11 cellular contexts compared by ENCODE assay signal in the genomic region with DNA sequence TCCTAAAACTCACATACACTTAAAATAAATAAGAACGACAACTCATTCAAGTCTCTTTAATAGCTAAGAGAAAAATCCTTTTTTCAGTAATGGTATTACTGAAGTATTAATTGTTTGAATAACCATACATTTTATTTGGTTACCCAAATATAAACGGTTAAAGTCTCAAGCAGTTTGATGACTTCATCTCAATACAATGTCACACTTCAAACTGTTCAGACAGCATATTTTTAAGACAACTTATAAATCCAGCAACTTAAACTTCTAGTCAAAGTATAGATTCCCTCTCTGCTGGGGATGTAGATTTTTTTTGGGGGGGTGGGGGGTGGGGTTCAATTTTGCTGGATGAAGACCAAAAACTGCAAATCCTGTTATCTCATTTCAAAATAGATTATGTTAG. TPM values are rescaled to one million over a fixed set of nuclear protein-coding genes. Genes with fewer than 3 reads are reported as not detected.
DNase-seq lines count a peak whose midpoint lies in the region; ATAC-seq and TF ChIP-seq lines count a peak whose summit lies in the region.
"Had no signal": no experiment of that assay in that cellular context is flagged by ENCODE, and none has a peak within 500 bp of the region (broad histone marks: within the 10 kb centered on the region; RNA-seq: fewer than 3 reads in every experiment).

No MANE protein-coding gene starts in this region.

- in situ Hi-C loops in brain microvascular endothelial cell (cut with HindIII; ENCODE audit: low pct_ligation_motif_present, low sequenced_read_pairs) (no loop called here), GM13977 (cut with MboI; ENCODE audit: low pct_unique_long_range_greater_than_20kb, low sequenced_read_pairs, unreplicated experiment) (no loop called here)

- H3K9me3 ChIP-seq in A673 (ENCODE audit: low read depth, low read length, poor library complexity, severe bottlenecking) (no peaks in the 10 kb centered on the region), HUES6 (ENCODE audit: control insufficient read depth, insufficient read depth, low read depth, low read length) (no peaks in the 10 kb centered on the region), left lung (no peaks in the 10 kb centered on the region)

- no peak overlapping the region for H3K9ac ChIP-seq in HUES6 (ENCODE audit: low read length)

- H3K27me3 ChIP-seq in A673 (replicated peaks; ENCODE audit: insufficient read depth, low read depth, low read length, poor library complexity) (no peaks in the 10 kb centered on the region), HUES6 (ENCODE audit: control insufficient read depth, insufficient read depth, low read length) (no peaks in the 10 kb centered on the region), brain microvascular endothelial cell (replicated peaks) (no peaks in the 10 kb centered on the region), left lung (no peaks in the 10 kb centered on the region)

- CTCF ChIA-PET in A673 (lab: Charles Lee): no interaction called here

- ATAC-seq in left lung (peak; percentile 39), HG03280 (IDR thresholded peaks at IDR 0.05; ENCODE audit: unreplicated experiment) (no peak)

- no peak overlapping the region for H3K4me3 ChIP-seq in A673 (ENCODE audit: low read depth, low read length, poor library complexity, severe bottlenecking)
- H3K4me3 ChIP-seq in HUES6 (ENCODE audit: low read depth, low read length): no peak overlapping the region
- H3K4me3 ChIP-seq in brain microvascular endothelial cell (ENCODE audit: low read depth, low read length): no peak overlapping the region
- H3K4me3 ChIP-seq in left lung: no peak overlapping the region

- no peak for DNase-seq in A673 (ENCODE audit: low spot score)
- no peak for DNase-seq in brain microvascular endothelial cell
- no peak for DNase-seq in left lung
- DNase-seq in activated effector memory CD4-positive, alpha-beta T cell treated with anti-CD3 and anti-CD28 coated beads, Interleukin-2, amount 50 U/mL, for 16 hours: no peak
- no peak for DNase-seq in GM13977 (ENCODE audit: low spot score)
- no peak for DNase-seq in activated T-cell treated with anti-CD3 and anti-CD28 coated beads, Interleukin-2, amount 50 U/mL, for 48 hours
- DNase-seq: KG1; NCI-H2171 treated with DMSO at 0.1 percent for 48 hours; stimulated activated CD4-positive, alpha-beta T cell treated with anti-CD3 and anti-CD28 coated beads, Interleukin-4, amount 100 ng/mL, for 4 hours had no signal

- peak overlapping the region; percentile 39 for H3K27ac ChIP-seq in A673 (ENCODE audit: low read depth, low read length, poor library complexity, severe bottlenecking)
- peak overlapping the region; percentile 12; the same call in 1 of the 2 replicates for H3K27ac ChIP-seq in HUES6 (ENCODE audit: low read depth, low read length)
- peak overlapping the region; percentile 87 for H3K27ac ChIP-seq in brain microvascular endothelial cell
- H3K27ac ChIP-seq in left lung: peak overlapping the region in 1 of 2 donors; percentile 74

- no TSS peak for BruUV-seq in A673 (replicated peaks; lab: Mats Ljungman, UMichigan)

- H3K4me1 ChIP-seq in A673 (ENCODE audit: insufficient read depth, low read length, poor library complexity, severe bottlenecking): peaks cover 31% of the 10 kb centered on the region
- peaks cover 56% of the 10 kb centered on the region for H3K4me1 ChIP-seq in HUES6 (ENCODE audit: control insufficient read depth, insufficient read depth, low read length)
- peaks cover 12 to 45% of the 10 kb centered on the region in 2 donors for H3K4me1 ChIP-seq in left lung

- H3K36me3 ChIP-seq in A673 (ENCODE audit: insufficient read depth, low read length, poor library complexity, severe bottlenecking) (no peaks in the 10 kb centered on the region), HUES6 (ENCODE audit: control insufficient read depth, insufficient read depth, low read length) (no peaks in the 10 kb centered on the region), brain microvascular endothelial cell (replicated peaks) (no peaks in the 10 kb centered on the region), left lung (no peaks in the 10 kb centered on the region)

- intact Hi-C loops in A673 (cut with micrococcal nuclease; ENCODE audit: unreplicated experiment) (no loop called here), left lung (cut with DNase I) (no loop called here)

- no peak for TF ChIP-seq CTCF in A673 (conservative IDR thresholded peaks at IDR 0.05; ENCODE audit: low read depth, low read length)
- no peak for TF ChIP-seq CTCF in brain microvascular endothelial cell (IDR thresholded peaks at IDR 0.05; ENCODE audit: low read depth, low read length, missing control alignments)
- TF ChIP-seq CTCF in left lung (IDR thresholded peaks at IDR 0.05): no peak
- no peak for TF ChIP-seq CTCF in GM13977 (IDR thresholded peaks at IDR 0.05; ENCODE audit: extremely low read depth, insufficient read depth, missing control alignments)

- POLR2A ChIA-PET in A673 (lab: Charles Lee; ENCODE audit: low non-redundant PET): no interaction called here

RNA-seq across cellular contexts. Expression of a gene that starts 42.0 kb away (rescaled TPM):
- total RNA-seq in A673 (2021): 35.5 and 41.2 TPM in 2 replicates
- total RNA-seq in left lung: 10 to 100 TPM; 48.7 to 55.5 TPM
